8 cellular contexts compared by ENCODE assay signal in genomic region chr6:108074057-108074358, GRCh38. TPM values are rescaled to one million over a fixed set of nuclear protein-coding genes. Genes with fewer than 3 reads are reported as not detected.
DNase-seq lines count a peak whose midpoint lies in the region; ATAC-seq and TF ChIP-seq lines count a peak whose summit lies in the region.

No MANE protein-coding gene starts in this region.

- no peak for TF ChIP-seq POLR2A in lower leg skin (IDR thresholded peaks at IDR 0.05)
- no peak for TF ChIP-seq POLR2A in tibial nerve (IDR thresholded peaks at IDR 0.05)

- H3K36me3 ChIP-seq in tibial nerve: peaks cover 0 to 8% (median 0%) of the 10 kb centered on the region in 3 donors

- no peak for TF ChIP-seq CTCF in brain (conservative IDR thresholded peaks at IDR 0.05)
- no peak for TF ChIP-seq CTCF in lower leg skin (IDR thresholded peaks at IDR 0.05)
- TF ChIP-seq CTCF in tibial nerve (IDR thresholded peaks at IDR 0.05): no peak

- H3K27ac ChIP-seq in tibial nerve: peak overlapping the region; percentile 70 to 88 (median 82)

- peaks cover 5% of the 10 kb centered on the region for H3K27me3 Mint-ChIP-seq in brain

- peak overlapping the region; percentile 88 to 91 (median 90) for H3K4me3 Mint-ChIP-seq in brain

- WGBS in lower leg skin, 2 donors: 1 to 2% methylated on average over 12 of the region's 12 CpGs
- 1 to 2% methylated on average over 7 to 9 of the region's 12 CpGs for WGBS in tibial nerve, 2 donors

- no peaks in the 10 kb centered on the region for H3K9me3 Mint-ChIP-seq in brain

- H3K27ac Mint-ChIP-seq in brain: peak overlapping the region; percentile 11 to 84 (median 82)

- TF ChIP-seq EP300 in tibial nerve (IDR thresholded peaks at IDR 0.05): no peak

- H3K4me1 Mint-ChIP-seq in brain: peaks cover 20% of the 10 kb centered on the region

- peak; percentile 9 for DNase-seq in stimulated activated CD8-positive, alpha-beta memory T cell treated with anti-CD3 and anti-CD28 coated beads, Interleukin-7, amount 100 ng/mL, for 24 hours (ENCODE audit: low read depth)
- DNase-seq in stimulated activated CD8-positive, alpha-beta memory T cell treated with anti-CD3 and anti-CD28 coated beads, Interleukin-4, amount 100 ng/mL, for 48 hours: no peak
- DNase-seq in lower leg skin (ENCODE audit: low spot score in 2 of 2): no peak
- no peak for DNase-seq in tibial nerve (ENCODE audit: low spot score in 2 of 2)
- DNase-seq in pons (ENCODE audit: low spot score): no peak
- no peak for DNase-seq in stimulated activated naive CD4-positive, alpha-beta T cell treated with Interleukin-2 at 50 U/mL for 16 hours (lab: John Stamatoyannopoulos, UW)

- peaks cover 0 to 22% (median 8%) of the 10 kb centered on the region in 4 donors for H3K4me1 ChIP-seq in tibial nerve

- H3K4me3 ChIP-seq in lower leg skin (ENCODE audit: low read depth, poor library complexity, severe bottlenecking) (peak overlapping the region; percentile 79), tibial nerve (peak overlapping the region; percentile 80 to 98 (median 92))

- H3K36me3 Mint-ChIP-seq in brain: peaks cover 11% of the 10 kb centered on the region

- no peaks in the 10 kb centered on the region for H3K9me3 ChIP-seq in tibial nerve

- no peaks in the 10 kb centered on the region for H3K27me3 ChIP-seq in tibial nerve

- ATAC-seq in HG03571 (IDR thresholded peaks at IDR 0.05; ENCODE audit: unreplicated experiment): peak; percentile 35

- intact Hi-C loops in lower leg skin (cut with DNase I; ENCODE audit: low total_unique reads): no loop called here

RNA-seq across cellular contexts. Expression of gene OSTM1, which starts 0.5 kb away (rescaled TPM):
- 3.2 TPM for polyA plus RNA-seq in brain (ENCODE audit: insufficient read depth, low read depth, low replicate concordance)
- total RNA-seq in lower leg skin (100 to 1,000 TPM in 1 of 4 donors, 10 to 100 TPM in 3; 21.0 to 134 (median 61.6) TPM), tibial nerve (100 to 1,000 TPM in 2 of 4 donors, 10 to 100 TPM in 2; 49.8 to 136 (median 96.0) TPM)
